ENCODE assay signal across 11 cellular contexts in genomic region chr16:33337611-33338542, GRCh38. TPM values are rescaled to one million over a fixed set of nuclear protein-coding genes. Genes with fewer than 3 reads are reported as not detected.
DNase-seq lines count a peak whose midpoint lies in the region; TF ChIP-seq lines count a peak whose summit lies in the region.
"Not testable (repeated sequence)": the region's sequence is repeated elsewhere in the genome, so short reads cannot be mapped to it uniquely, and the experiment has no call there.
"Had no signal": no experiment of that assay in that cellular context is flagged by ENCODE, and none has a peak within 500 bp of the region (broad histone marks: within the 10 kb centered on the region; RNA-seq: fewer than 3 reads in every experiment).

No MANE protein-coding gene starts in this region.

- H3K36me3 ChIP-seq in neuronal stem cell (replicated peaks in 1 of 2; ENCODE audit: control insufficient read depth in 2 of 2, insufficient read depth in 2 of 2, low read length in 2 of 2), result not testable (repeated sequence)

- not testable (repeated sequence) for H2BK5ac ChIP-seq in neuronal stem cell (ENCODE audit: low read length)

- peak overlapping the region; percentile 99 for H3K23ac ChIP-seq in neuronal stem cell (ENCODE audit: low read depth, low read length, poor library complexity)

- not testable (repeated sequence) for H3K79me1 ChIP-seq in neuronal stem cell (ENCODE audit: low read depth, low read length)

- H3K4me1 Mint-ChIP-seq in activated T-helper 2 cell treated with anti-CD3 and anti-CD28 coated beads, Interferon-gamma antibody, Interleukin-2, Interleukin-4, amounts not matched to agents 10 μg/mL and 5 μg/mL and 100 μg/mL, durations not matched to agents 14 hours and 24 hours and 36 hours (ENCODE audit: low read depth); chondrocyte (ENCODE audit: low read depth): not testable (repeated sequence)

- not testable (repeated sequence) for H3K9me3 Mint-ChIP-seq in activated T-helper 2 cell treated with anti-CD3 and anti-CD28 coated beads, Interferon-gamma antibody, Interleukin-2, Interleukin-4, amounts not matched to agents 10 μg/mL and 5 μg/mL and 100 μg/mL, durations not matched to agents 14 hours and 24 hours and 36 hours; chondrocyte (ENCODE audit: low read depth)

- H2BK15ac ChIP-seq in neuronal stem cell (ENCODE audit: low read length), result not testable (repeated sequence)

- H3K27ac Mint-ChIP-seq in activated T-helper 2 cell treated with anti-CD3 and anti-CD28 coated beads, Interferon-gamma antibody, Interleukin-2, Interleukin-4, amounts not matched to agents 10 μg/mL and 5 μg/mL and 100 μg/mL, durations not matched to agents 14 hours and 24 hours and 36 hours; chondrocyte (ENCODE audit: unreplicated experiment): not testable (repeated sequence)

- not testable (repeated sequence) for H2AK5ac ChIP-seq in neuronal stem cell (ENCODE audit: low read depth, low read length)

- not testable (repeated sequence) for H3K36me3 Mint-ChIP-seq in activated T-helper 2 cell treated with anti-CD3 and anti-CD28 coated beads, Interferon-gamma antibody, Interleukin-2, Interleukin-4, amounts not matched to agents 10 μg/mL and 5 μg/mL and 100 μg/mL, durations not matched to agents 14 hours and 24 hours and 36 hours (ENCODE audit: low read depth); chondrocyte (ENCODE audit: low read depth)

- H3K27ac ChIP-seq in neuronal stem cell (replicated peaks; ENCODE audit: low read length), result not testable (repeated sequence)

- not testable (repeated sequence) for H3K18ac ChIP-seq in neuronal stem cell (ENCODE audit: low read length)

- intact Hi-C loops in activated T-helper 2 cell treated with anti-CD3 and anti-CD28 coated beads, Interferon-gamma antibody, Interleukin-2, Interleukin-4, amounts not matched to agents 10 μg/mL and 5 μg/mL and 100 μg/mL, durations not matched to agents 14 hours and 24 hours and 36 hours (cut with micrococcal nuclease), result not testable (repeated sequence)

- H3K27me3 ChIP-seq in neuronal stem cell (ENCODE audit: control insufficient read depth in 3 of 3, insufficient read depth in 3 of 3, low read depth in 1 of 3, low read length in 3 of 3), result not testable (repeated sequence)

- H4K91ac ChIP-seq in neuronal stem cell (ENCODE audit: low read depth, low read length, poor library complexity), result not testable (repeated sequence)

- not testable (repeated sequence) for H3K27me3 Mint-ChIP-seq in activated T-helper 2 cell treated with anti-CD3 and anti-CD28 coated beads, Interferon-gamma antibody, Interleukin-2, Interleukin-4, amounts not matched to agents 10 μg/mL and 5 μg/mL and 100 μg/mL, durations not matched to agents 14 hours and 24 hours and 36 hours (ENCODE audit: low read depth); chondrocyte (ENCODE audit: low read depth)

- not testable (repeated sequence) for TF ChIP-seq CTCF in chondrocyte (IDR thresholded peaks at IDR 0.05)

- not testable (repeated sequence) for H3K4me2 ChIP-seq in neuronal stem cell (ENCODE audit: insufficient read depth, low read length, poor library complexity, severe bottlenecking)

- H3K14ac ChIP-seq in neuronal stem cell (ENCODE audit: low read length), result not testable (repeated sequence)

- H3K9me3 ChIP-seq in neuronal stem cell (replicated peaks in 1 of 2; ENCODE audit: control insufficient read depth in 2 of 2, insufficient read depth in 1 of 2, low read depth in 1 of 2, low read length in 2 of 2), result not testable (repeated sequence)

- H2BK120ac ChIP-seq in neuronal stem cell (ENCODE audit: low read depth, low read length), result not testable (repeated sequence)

- H3K4ac ChIP-seq in neuronal stem cell (ENCODE audit: low read length), result not testable (repeated sequence)

- not testable (repeated sequence) for H3K4me3 Mint-ChIP-seq in activated T-helper 2 cell treated with anti-CD3 and anti-CD28 coated beads, Interferon-gamma antibody, Interleukin-2, Interleukin-4, amounts not matched to agents 10 μg/mL and 5 μg/mL and 100 μg/mL, durations not matched to agents 14 hours and 24 hours and 36 hours (ENCODE audit: low read depth); chondrocyte (ENCODE audit: unreplicated experiment)

- peak overlapping the region; percentile 72 for H4K8ac ChIP-seq in neuronal stem cell (ENCODE audit: low read depth, low read length)

- not testable (repeated sequence) for H2BK12ac ChIP-seq in neuronal stem cell (ENCODE audit: low read length)

- H3K4me1 ChIP-seq in neuronal stem cell (ENCODE audit: control insufficient read depth in 2 of 2, insufficient read depth in 1 of 2, low read depth in 1 of 2, low read length in 2 of 2), result not testable (repeated sequence)

- not testable (repeated sequence) for H3K9ac ChIP-seq in neuronal stem cell (ENCODE audit: low read depth, low read length, poor library complexity)

- WGBS in neuronal stem cell (ENCODE audit: extremely low coverage in 2 of 2, insufficient read length in 2 of 2, insufficient replicate concordance in 1 of 2), 2 donors, result no CpG with 5 or more reads among the region's 6 CpGs

- H2AFZ ChIP-seq in neuronal stem cell (ENCODE audit: low read length), result not testable (repeated sequence)

- DNase-seq in NAMALWA (ENCODE audit: low spot score) (peak; percentile 0), chondrocyte (ENCODE audit: low spot score) (peak; percentile 100), islet precursor cell (peak; percentile 68), neuronal stem cell (ENCODE audit: low spot score) (peak; percentile 1)
- DNase-seq in activated CD4-positive, alpha-beta T cell treated with anti-CD3 and anti-CD28 coated beads for 48 hours, result peak; percentile 41
- peak; percentile 18 for DNase-seq in activated T-helper 2 cell treated with anti-CD3 and anti-CD28 coated beads, Interferon-gamma antibody, Interleukin-2, Interleukin-4, amounts not matched to agents 10 μg/mL and 5 μg/mL and 100 μg/mL, durations not matched to agents 14 hours and 24 hours and 36 hours (ENCODE audit: low spot score)
- DNase-seq in stimulated activated CD8-positive, alpha-beta memory T cell treated with anti-CD3 and anti-CD28 coated beads, Interleukin-12 subunit alpha, Interleukin-12 subunit beta, amount 100 ng/mL, for 1 hour (ENCODE audit: low read depth), result peak; percentile 2

- not testable (repeated sequence) for H3K4me3 ChIP-seq in neuronal stem cell (ENCODE audit: low read length in 2 of 2)

RNA-seq across cellular contexts. Expression of gene TP53TG3B, which starts 22.8 kb away (rescaled TPM):
- total RNA-seq in activated T-helper 2 cell treated with anti-CD3 and anti-CD28 coated beads, Interferon-gamma antibody, Interleukin-2, Interleukin-4, amounts not matched to agents 10 μg/mL and 5 μg/mL and 100 μg/mL, durations not matched to agents 14 hours and 24 hours and 36 hours, result not detected in 2 replicates
- not detected in 3 replicates for total RNA-seq in chondrocyte
- polyA plus RNA-seq in neuronal stem cell (2013, experiment 1 of 2), result not detected
- polyA plus RNA-seq in neuronal stem cell (2013, experiment 2 of 2), result not detected
- total RNA-seq: dermis microvascular lymphatic vessel endothelial cell, fibroblast of lung, subcutaneous adipose tissue had no signal
- polyA plus RNA-seq: BJ, fibroblast of lung had no signal

RNA-seq across cellular contexts. Expression of gene TP53TG3E, which starts 33.8 kb away (rescaled TPM):
- not detected in 2 replicates for total RNA-seq in activated T-helper 2 cell treated with anti-CD3 and anti-CD28 coated beads, Interferon-gamma antibody, Interleukin-2, Interleukin-4, amounts not matched to agents 10 μg/mL and 5 μg/mL and 100 μg/mL, durations not matched to agents 14 hours and 24 hours and 36 hours
- not detected in 3 replicates for total RNA-seq in chondrocyte
- not detected for polyA plus RNA-seq in neuronal stem cell (2013, experiment 1 of 2)
- polyA plus RNA-seq in neuronal stem cell (2013, experiment 2 of 2), result not detected
- total RNA-seq: dermis microvascular lymphatic vessel endothelial cell, fibroblast of lung, subcutaneous adipose tissue had no signal
- polyA plus RNA-seq: BJ, fibroblast of lung had no signal

Comparison
In these comparisons a context has a peak if more than half of its experiments do, and no peak if none do; other contexts are left out.
1. DNase-seq: peak in every context shown above with its lines; median percentile 100 in chondrocyte; 68 in islet precursor cell; 41 in activated CD4-positive, alpha-beta T cell treated with anti-CD3 and anti-CD28 coated beads for 48 hours; 18 in activated T-helper 2 cell treated with anti-CD3 and anti-CD28 coated beads, Interferon-gamma antibody, Interleukin-2, Interleukin-4, amounts not matched to agents 10 μg/mL and 5 μg/mL and 100 μg/mL, durations not matched to agents 14 hours and 24 hours and 36 hours; 2 in stimulated activated CD8-positive, alpha-beta memory T cell treated with anti-CD3 and anti-CD28 coated beads, Interleukin-12 subunit alpha, Interleukin-12 subunit beta, amount 100 ng/mL, for 1 hour; 1 in neuronal stem cell; 0 in NAMALWA.